ENCODE assay signal across 24 cellular contexts in the genomic region with DNA sequence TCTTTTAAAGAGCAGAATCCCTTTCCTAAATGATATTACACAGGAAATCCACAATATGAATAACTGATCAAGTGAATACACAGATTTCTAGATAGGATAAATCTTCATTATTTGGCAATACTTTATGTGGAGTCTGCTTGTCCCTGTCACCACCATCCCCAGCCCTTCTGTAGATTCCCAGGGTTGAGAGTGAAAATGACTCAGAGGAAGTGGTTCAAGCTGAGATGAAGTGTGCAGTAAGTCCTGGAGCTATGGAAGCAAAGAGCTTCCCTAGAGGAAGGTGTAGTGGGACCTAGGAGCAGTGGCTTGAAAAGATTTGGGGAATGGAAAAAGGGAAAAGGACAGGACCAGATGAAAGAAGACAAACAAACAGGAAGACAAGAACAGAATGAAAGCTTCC.
DNase-seq lines count a peak whose midpoint lies in the region; ATAC-seq and TF ChIP-seq lines count a peak whose summit lies in the region.
"Had no signal": no experiment of that assay in that cellular context is flagged by ENCODE, and none has a peak within 500 bp of the region (broad histone marks: within the 10 kb centered on the region; RNA-seq: fewer than 3 reads in every experiment).

No MANE protein-coding gene starts in this region.

- ATAC-seq in foreskin keratinocyte (peak; percentile 52), GM18511 (IDR thresholded peaks at IDR 0.05; ENCODE audit: unreplicated experiment) (no peak)
- ATAC-seq: effector memory CD8-positive, alpha-beta T cell; natural killer cell; pancreas; sciatic nerve had no signal

- no peaks in the 10 kb centered on the region for H3K27me3 ChIP-seq in foreskin keratinocyte
- H3K27me3 ChIP-seq: pancreas, transverse colon had no signal

- no peak overlapping the region for H3K27ac ChIP-seq in foreskin keratinocyte
- H3K27ac ChIP-seq: 22Rv1, C4-2B, hepatocyte, HL-60, pancreas, transverse colon had no signal

- H3K4me1 ChIP-seq in foreskin keratinocyte = peaks cover 24% of the 10 kb centered on the region
- H3K4me1 ChIP-seq: pancreas, transverse colon had no signal

- DNase-seq in DMS53 (lab: John Stamatoyannopoulos, UW) = peak; percentile 16
- DNase-seq in DMS53 treated with DMSO at 0.1 percent for 48 hours (lab: John Stamatoyannopoulos, UW; ENCODE audit: unreplicated experiment) = no peak
- peak; percentile 75 for DNase-seq in RPMI7951 (ENCODE audit: low read depth)
- peak; percentile 54 to 73 for DNase-seq in foreskin keratinocyte
- DNase-seq in stimulated activated CD4-positive, alpha-beta T cell treated with anti-CD3 and anti-CD28 coated beads, Interleukin-12 subunit alpha, Interleukin-12 subunit beta, amount 100 ng/mL, for 4 hours = no peak
- no peak for DNase-seq in iPS-NIHi7 (ENCODE audit: extremely low spot score)
- DNase-seq in NK-92 (lab: John Stamatoyannopoulos, UW; ENCODE audit: unreplicated experiment) = no peak
- DNase-seq: activated CD8-positive, alpha-beta memory T cell treated with anti-CD3 and anti-CD28 coated beads, Interleukin-2, amount 50 U/mL, for 48 hours; activated naive CD4-positive, alpha-beta T cell; effector memory CD8-positive, alpha-beta T cell; kidney; natural killer cell; NCI-H1694 treated with DMSO at 0.1 percent for 48 hours; NCI-H226; NK-92 treated with Interleukin-12 subunit alpha and Interleukin-12 subunit beta, amount 100 ng/mL, for 24 hours; pancreas; stimulated activated CD4-positive, alpha-beta T cell treated with anti-CD3 and anti-CD28 coated beads, Interleukin-2, amount 100 ng/mL, for 24 hours; transverse colon had no signal

- TF ChIP-seq CTCF in foreskin keratinocyte (conservative IDR thresholded peaks at IDR 0.05) = no peak

Comparison
In these comparisons a context has a peak if more than half of its experiments do, and no peak if none do; other contexts are left out.
1. DNase-seq: peak in DMS53 (single experiment), RPMI7951 (single experiment) and foreskin keratinocyte (2 of 2); none in DMS53 treated with DMSO at 0.1 percent for 48 hours (single experiment), stimulated activated CD4-positive, alpha-beta T cell treated with anti-CD3 and anti-CD28 coated beads, Interleukin-12 subunit alpha, Interleukin-12 subunit beta, amount 100 ng/mL, for 4 hours (single experiment), iPS-NIHi7 (single experiment) and NK-92 (single experiment).